21 cellular contexts compared by ENCODE assay signal in the genomic region with DNA sequence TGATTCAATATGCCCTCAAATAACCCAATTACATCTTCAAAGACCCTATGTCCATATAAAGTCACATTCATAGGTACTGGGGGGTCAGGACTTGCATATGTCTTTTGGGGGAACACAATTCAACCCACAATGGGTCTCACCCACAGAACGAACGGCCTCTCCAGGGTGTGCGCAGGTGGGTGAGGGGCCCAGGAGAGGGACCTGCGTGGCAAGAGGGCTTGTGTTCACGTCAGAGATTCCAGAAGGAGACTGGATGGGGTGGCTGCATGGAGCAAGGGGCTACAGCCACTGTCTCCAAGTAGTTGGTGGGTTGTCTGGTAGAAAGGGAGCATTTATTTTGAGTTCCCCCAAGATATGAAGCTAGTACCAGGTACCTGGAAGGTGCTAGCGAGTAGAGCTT.
DNase-seq lines count a peak whose midpoint lies in the region; ATAC-seq, FAIRE-seq and TF ChIP-seq lines count a peak whose summit lies in the region.
"Had no signal": no experiment of that assay in that cellular context is flagged by ENCODE, and none has a peak within 500 bp of the region (broad histone marks: within the 10 kb centered on the region; RNA-seq: fewer than 3 reads in every experiment).

No MANE protein-coding gene starts in this region.

- H4K20me1 ChIP-seq in HepG2 (ENCODE audit: insufficient read depth, low read length): peaks cover 63% of the 10 kb centered on the region

- no peak overlapping the region for H3K9ac ChIP-seq in HepG2 (ENCODE audit: insufficient read depth, low read depth, low read length)
- H3K9ac ChIP-seq: KMS-11 had no signal

- POLR2A ChIA-PET in HepG2 (lab: Yijun Ruan, JAX): interaction anchor here (0.6 to 2.5 kb wide), 3 partner anchors 21 to 66 kb away, joined by 3 to 23 read pairs (median 16); no protein-coding TSS in a partner anchor

- H3K27me3 Mint-ChIP-seq in activated CD8-positive, alpha-beta memory T cell treated with anti-CD3 and anti-CD28 coated beads, Interleukin-2, amount 10 ng/mL, durations not matched to agents 7 days and 5 days: no peaks in the 10 kb centered on the region
- H3K27me3 Mint-ChIP-seq in IgD-negative memory B cell: no peaks in the 10 kb centered on the region

- no peak for TF ChIP-seq POLR2A in HepG2 (IDR thresholded peaks at IDR 0.05; ENCODE audit: insufficient read depth in 1 of 2, low read depth in 2 of 2, low read length in 2 of 2)

- CTCF ChIA-PET in activated CD8-positive, alpha-beta memory T cell treated with anti-CD3 and anti-CD28 coated beads, Interleukin-2, amount 10 ng/mL, durations not matched to agents 7 days and 5 days (lab: Charles Lee): interaction anchor here (1.0 to 2.1 kb wide), 2 partner anchors 19 to 77 kb away, joined by 3 to 5 read pairs; no protein-coding TSS in a partner anchor
- CTCF ChIA-PET in HepG2 (lab: Yijun Ruan, JAX; ENCODE audit: low intra/inter-chr PET ratio, low total read pairs): no interaction called here

- TF ChIP-seq EP300 in HepG2 (IDR thresholded peaks at IDR 0.05; ENCODE audit: low read depth in 2 of 2, low read length in 2 of 2) (no peak), HepG2 (CRISPR knock-in tag; IDR thresholded peaks at IDR 0.05; ENCODE audit: borderline replicate concordance) (no peak)

- H3K36me3 ChIP-seq in HepG2 (replicated peaks in 1 of 2; ENCODE audit: control insufficient read depth in 1 of 2, insufficient read depth in 2 of 2, low read length in 2 of 2): peaks cover 1 to 4% of the 10 kb centered on the region in 2 experiments; a peak in 1 of 5 replicates
- H3K36me3 ChIP-seq: HAP-1, pancreas, thoracic aorta had no signal

- peaks cover 89% of the 10 kb centered on the region for H3K79me2 ChIP-seq in HepG2 (ENCODE audit: insufficient read depth, low read length)

- peak overlapping the region; percentile 79 for H3K27ac ChIP-seq in HepG2 (ENCODE audit: extremely low read length, insufficient read depth, low read length)
- H3K27ac ChIP-seq: C4-2B, KMS-11, pancreas, thoracic aorta had no signal

- peaks cover 11% of the 10 kb centered on the region for H3K4me1 Mint-ChIP-seq in activated CD8-positive, alpha-beta memory T cell treated with anti-CD3 and anti-CD28 coated beads, Interleukin-2, amount 10 ng/mL, durations not matched to agents 7 days and 5 days
- H3K4me1 Mint-ChIP-seq in IgD-negative memory B cell: peaks cover 2 to 10% (median 4%) of the 10 kb centered on the region in 3 donors
- H3K4me1 Mint-ChIP-seq in stimulated activated effector memory CD8-positive, alpha-beta T cell treated with anti-CD3 and anti-CD28 coated beads, Interleukin-12 subunit alpha, Interleukin-12 subunit beta, amount 100 ng/mL, for 72 hours: peaks cover 26% of the 10 kb centered on the region

- no peaks in the 10 kb centered on the region for H3K36me3 Mint-ChIP-seq in activated CD8-positive, alpha-beta memory T cell treated with anti-CD3 and anti-CD28 coated beads, Interleukin-2, amount 10 ng/mL, durations not matched to agents 7 days and 5 days
- H3K36me3 Mint-ChIP-seq in IgD-negative memory B cell: peaks cover 2% of the 10 kb centered on the region
- H3K36me3 Mint-ChIP-seq in stimulated activated effector memory CD8-positive, alpha-beta T cell treated with anti-CD3 and anti-CD28 coated beads, Interleukin-12 subunit alpha, Interleukin-12 subunit beta, amount 100 ng/mL, for 72 hours: peaks cover 33% of the 10 kb centered on the region

- H3K27me3 ChIP-seq in HepG2 (ENCODE audit: control insufficient read depth in 1 of 2, insufficient read depth in 2 of 2, low read length in 2 of 2): no peaks in the 10 kb centered on the region
- H3K27me3 ChIP-seq: pancreas had no signal

- in situ Hi-C loops in HepG2 (cut with HindIII; ENCODE audit: extremely low pct_ligation_motif_present, low pct_unique_long_range_greater_than_20kb): no loop called here

- H3K27ac Mint-ChIP-seq in activated CD8-positive, alpha-beta memory T cell treated with anti-CD3 and anti-CD28 coated beads, Interleukin-2, amount 10 ng/mL, durations not matched to agents 7 days and 5 days: no peak overlapping the region
- H3K27ac Mint-ChIP-seq in IgD-negative memory B cell: peak overlapping the region in 2 of 3 donors; percentile 16 to 43
- H3K27ac Mint-ChIP-seq in stimulated activated effector memory CD8-positive, alpha-beta T cell treated with anti-CD3 and anti-CD28 coated beads, Interleukin-12 subunit alpha, Interleukin-12 subunit beta, amount 100 ng/mL, for 72 hours: peak overlapping the region; percentile 34

- H3K4me3 Mint-ChIP-seq in activated CD8-positive, alpha-beta memory T cell treated with anti-CD3 and anti-CD28 coated beads, Interleukin-2, amount 10 ng/mL, durations not matched to agents 7 days and 5 days: no peak overlapping the region
- peak overlapping the region in 1 of 4 donors; percentile 7 for H3K4me3 Mint-ChIP-seq in IgD-negative memory B cell
- no peak overlapping the region for H3K4me3 Mint-ChIP-seq in stimulated activated effector memory CD8-positive, alpha-beta T cell treated with anti-CD3 and anti-CD28 coated beads, Interleukin-12 subunit alpha, Interleukin-12 subunit beta, amount 100 ng/mL, for 72 hours

- TF ChIP-seq CTCF in HepG2 (CRISPR knock-in tag; IDR thresholded peaks at IDR 0.05): no peak

- ATAC-seq in activated CD8-positive, alpha-beta memory T cell treated with anti-CD3 and anti-CD28 coated beads, Interleukin-2, amount 10 ng/mL, durations not matched to agents 7 days and 5 days: no peak
- ATAC-seq in HepG2 (no peak), GM19455 (IDR thresholded peaks at IDR 0.05; ENCODE audit: unreplicated experiment) (no peak)
- ATAC-seq in stimulated activated effector memory CD8-positive, alpha-beta T cell treated with anti-CD3 and anti-CD28 coated beads, Interleukin-12 subunit alpha, Interleukin-12 subunit beta, amount 100 ng/mL, for 72 hours: no peak
- ATAC-seq: esophagus mucosa, left ventricle myocardium superior, pancreas had no signal

- H3K9me3 ChIP-seq in HepG2 (ENCODE audit: low read length): no peaks in the 10 kb centered on the region
- H3K9me3 ChIP-seq: HAP-1, pancreas, thoracic aorta had no signal

- no peak for TF ChIP-seq RAD21 in HepG2 (CRISPR knock-in tag; IDR thresholded peaks at IDR 0.05)

- no peaks in the 10 kb centered on the region for H3K9me3 Mint-ChIP-seq in activated CD8-positive, alpha-beta memory T cell treated with anti-CD3 and anti-CD28 coated beads, Interleukin-2, amount 10 ng/mL, durations not matched to agents 7 days and 5 days (ENCODE audit: low read depth)
- H3K9me3 Mint-ChIP-seq in IgD-negative memory B cell: no peaks in the 10 kb centered on the region
- no peaks in the 10 kb centered on the region for H3K9me3 Mint-ChIP-seq in stimulated activated effector memory CD8-positive, alpha-beta T cell treated with anti-CD3 and anti-CD28 coated beads, Interleukin-12 subunit alpha, Interleukin-12 subunit beta, amount 100 ng/mL, for 72 hours

- H2AFZ ChIP-seq in HepG2 (ENCODE audit: low read length): no peak overlapping the region

- FAIRE-seq in HepG2 (lab: Jason Lieb, UNC): no peak
- FAIRE-seq: bronchial epithelial cell, pancreas had no signal

- DNase-seq in activated CD8-positive, alpha-beta memory T cell treated with anti-CD3 and anti-CD28 coated beads, Interleukin-2, amount 10 ng/mL, durations not matched to agents 7 days and 5 days: peak; percentile 33
- no peak for DNase-seq in activated CD8-positive, alpha-beta memory T cell treated with anti-CD3 and anti-CD28 coated beads, Interleukin-2, amount 50 U/mL, for 48 hours
- no peak for DNase-seq in HepG2 (ENCODE audit: low spot score)
- DNase-seq in stimulated activated effector memory CD8-positive, alpha-beta T cell treated with anti-CD3 and anti-CD28 coated beads, Interleukin-12 subunit alpha, Interleukin-12 subunit beta, amount 100 ng/mL, for 72 hours (ENCODE audit: low spot score in 2 of 2): no peak
- DNase-seq in stimulated activated CD4-positive, alpha-beta T cell treated with anti-CD3 and anti-CD28 coated beads, Interleukin-2, amount 100 ng/mL, for 48 hours: no peak
- DNase-seq in stimulated activated CD4-positive, alpha-beta T cell treated with anti-CD3 and anti-CD28 coated beads, Interleukin-4, amount 100 ng/mL, for 24 hours: no peak
- DNase-seq: DMS79, left ventricle myocardium superior, NCI-H2081 treated with DMSO at 0.1 percent for 48 hours, NCI-H524, SIG-M5, T-helper 1 cell had no signal

- no TSS peak for BruUV-seq in HepG2 (replicated peaks; lab: Mats Ljungman, UMichigan)

- no peak overlapping the region for H3K4me3 ChIP-seq in HepG2 (replicated peaks in 1 of 3; ENCODE audit: insufficient read depth in 1 of 3, low read depth in 2 of 3, low read length in 3 of 3)
- H3K4me3 ChIP-seq: HAP-1, pancreas, thoracic aorta had no signal

- no peak overlapping the region for H3K4me2 ChIP-seq in HepG2 (ENCODE audit: low read depth, low read length)
- H3K4me2 ChIP-seq: KMS-11 had no signal

- peaks cover 86% of the 10 kb centered on the region for H3K4me1 ChIP-seq in HepG2 (ENCODE audit: insufficient read depth, low read length)
- H3K4me1 ChIP-seq: HAP-1, pancreas had no signal

- 93% methylated on average over 6 of the region's 6 CpGs for WGBS in HepG2 (ENCODE audit: low lambda C conversion rate)

- intact Hi-C loops in HepG2 (cut with micrococcal nuclease; ENCODE audit: unreplicated experiment): no loop called here

TF ChIP-seq in HepG2, 621 proteins besides CTCF, POLR2A, EP300 and RAD21:
- TF ChIP-seq, protein P1, sequence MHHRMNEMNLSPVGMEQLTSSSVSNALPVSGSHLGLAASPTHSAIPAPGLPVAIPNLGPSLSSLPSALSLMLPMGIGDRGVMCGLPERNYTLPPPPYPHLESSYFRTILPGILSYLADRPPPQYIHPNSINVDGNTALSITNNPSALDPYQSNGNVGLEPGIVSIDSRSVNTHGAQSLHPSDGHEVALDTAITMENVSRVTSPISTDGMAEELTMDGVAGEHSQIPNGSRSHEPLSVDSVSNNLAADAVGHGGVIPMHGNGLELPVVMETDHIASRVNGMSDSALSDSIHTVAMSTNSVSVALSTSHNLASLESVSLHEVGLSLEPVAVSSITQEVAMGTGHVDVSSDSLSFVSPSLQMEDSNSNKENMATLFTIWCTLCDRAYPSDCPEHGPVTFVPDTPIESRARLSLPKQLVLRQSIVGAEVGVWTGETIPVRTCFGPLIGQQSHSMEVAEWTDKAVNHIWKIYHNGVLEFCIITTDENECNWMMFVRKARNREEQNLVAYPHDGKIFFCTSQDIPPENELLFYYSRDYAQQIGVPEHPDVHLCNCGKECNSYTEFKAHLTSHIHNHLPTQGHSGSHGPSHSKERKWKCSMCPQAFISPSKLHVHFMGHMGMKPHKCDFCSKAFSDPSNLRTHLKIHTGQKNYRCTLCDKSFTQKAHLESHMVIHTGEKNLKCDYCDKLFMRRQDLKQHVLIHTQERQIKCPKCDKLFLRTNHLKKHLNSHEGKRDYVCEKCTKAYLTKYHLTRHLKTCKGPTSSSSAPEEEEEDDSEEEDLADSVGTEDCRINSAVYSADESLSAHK (CRISPR knock-in tag; IDR thresholded peaks at IDR 0.05; ENCODE audit: borderline replicate concordance): no peak
- TF ChIP-seq ZNF205 (CRISPR knock-in tag; IDR thresholded peaks at IDR 0.05) (no peak), RBM22 (optimal IDR thresholded peaks at IDR 0.05; ENCODE audit: low read length) (peak; percentile 66)
